Comparison of ENCODE assay signal across 14 cellular contexts in genomic region chr22:25367756-25368155, GRCh38.
"Had no signal": no experiment of that assay in that cellular context is flagged by ENCODE, and none has a peak within 500 bp of the region (broad histone marks: within the 10 kb centered on the region; RNA-seq: fewer than 3 reads in every experiment).

No MANE protein-coding gene starts in this region.

- H3K36me3 Mint-ChIP-seq: activated naive CD8-positive, alpha-beta T cell treated with anti-CD3 and anti-CD28 coated beads for 36 hours had no signal

- H3K36me3 ChIP-seq: brain microvascular endothelial cell, thoracic aorta had no signal

- H3K4me3 ChIP-seq: lower lobe of right lung, thoracic aorta, vagina had no signal

- H3K27ac Mint-ChIP-seq: activated naive CD8-positive, alpha-beta T cell treated with anti-CD3 and anti-CD28 coated beads for 36 hours had no signal

- H3K9me3 ChIP-seq: lower lobe of right lung, thoracic aorta, vagina had no signal

- ATAC-seq: lower lobe of right lung; naive thymus-derived CD8-positive, alpha-beta T cell; stimulated activated naive CD8-positive, alpha-beta T cell treated with anti-CD3 and anti-CD28 coated beads, Interleukin-15, amount 100 ng/mL, for 72 hours had no signal

- H3K27me3 Mint-ChIP-seq: activated naive CD8-positive, alpha-beta T cell treated with anti-CD3 and anti-CD28 coated beads for 36 hours; naive thymus-derived CD8-positive, alpha-beta T cell; stimulated activated naive CD8-positive, alpha-beta T cell treated with anti-CD3 and anti-CD28 coated beads, Interleukin-15, amount 100 ng/mL, for 72 hours had no signal

- H3K27ac ChIP-seq: brain microvascular endothelial cell, lower lobe of right lung, thoracic aorta, vagina had no signal

- H3K9me3 Mint-ChIP-seq: activated naive CD8-positive, alpha-beta T cell treated with anti-CD3 and anti-CD28 coated beads for 36 hours; immature natural killer cell; naive thymus-derived CD8-positive, alpha-beta T cell; stimulated activated naive CD8-positive, alpha-beta T cell treated with anti-CD3 and anti-CD28 coated beads, Interleukin-15, amount 100 ng/mL, for 72 hours had no signal

- H3K27me3 ChIP-seq: brain microvascular endothelial cell, vagina had no signal

- DNase-seq: activated CD4-positive, alpha-beta T cell treated with anti-CD3 and anti-CD28 coated beads for 48 hours; activated effector memory CD4-positive, alpha-beta T cell treated with anti-CD3 and anti-CD28 coated beads, Interleukin-2, amount 50 U/mL, for 16 hours; activated naive CD8-positive, alpha-beta T cell treated with anti-CD3 and anti-CD28 coated beads for 36 hours; activated T-cell treated with anti-CD3 and anti-CD28 coated beads, Interleukin-2, amount 50 U/mL, for 1 hour; immature natural killer cell; lower lobe of right lung; naive thymus-derived CD8-positive, alpha-beta T cell; stimulated activated CD4-positive, alpha-beta T cell treated with anti-CD3 and anti-CD28 coated beads, Interleukin-12 subunit alpha, Interleukin-12 subunit beta, amount 100 ng/mL, for 4 hours; stimulated activated CD4-positive, alpha-beta T cell treated with anti-CD3 and anti-CD28 coated beads, Interleukin-2, amount 100 ng/mL, for 48 hours; stimulated activated CD8-positive, alpha-beta memory T cell treated with anti-CD3 and anti-CD28 coated beads, Interleukin-4, amount 100 ng/mL, for 48 hours; stimulated activated naive CD8-positive, alpha-beta T cell treated with anti-CD3 and anti-CD28 coated beads, Interleukin-15, amount 100 ng/mL, for 72 hours had no signal

- H3K4me3 Mint-ChIP-seq: activated naive CD8-positive, alpha-beta T cell treated with anti-CD3 and anti-CD28 coated beads for 36 hours; immature natural killer cell; naive thymus-derived CD8-positive, alpha-beta T cell had no signal
